In the genomic region with DNA sequence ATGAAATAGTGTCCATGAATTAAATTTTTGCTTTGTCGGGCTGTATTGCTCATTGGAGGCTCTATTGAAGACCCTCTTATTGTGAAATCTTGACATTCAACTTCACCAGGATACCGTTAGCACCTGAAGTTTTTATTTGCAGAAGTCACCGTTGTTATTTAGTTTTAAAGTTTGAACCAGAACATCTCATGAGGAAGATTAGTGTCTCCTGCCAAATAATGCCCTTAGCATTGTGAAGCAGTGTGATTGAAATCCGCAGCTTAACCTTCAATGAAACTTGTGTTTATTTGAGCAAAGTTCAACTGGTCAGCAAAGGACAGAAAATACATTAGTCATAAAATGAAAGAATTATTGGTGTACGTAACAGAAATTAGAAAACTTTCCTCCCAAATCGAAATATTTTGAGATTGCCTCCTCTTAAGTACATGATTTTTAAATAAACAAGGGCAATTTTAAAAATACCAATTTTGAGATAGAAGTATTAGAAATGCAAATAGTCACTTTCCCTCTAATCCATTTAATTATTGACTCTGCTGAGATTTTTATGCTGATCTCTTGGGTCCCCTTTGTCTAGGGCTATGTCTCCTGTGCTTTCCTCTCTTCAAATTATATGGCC, we compare ENCODE assay signal across 1 cellular context.
TF ChIP-seq lines count a peak whose summit lies in the region.

No MANE protein-coding gene starts in this region.

TF ChIP-seq in GM23338, 12 proteins besides CTCF, POLR2A, EP300 and RAD21 (continued from another document):
- TF ChIP-seq, protein P1, sequence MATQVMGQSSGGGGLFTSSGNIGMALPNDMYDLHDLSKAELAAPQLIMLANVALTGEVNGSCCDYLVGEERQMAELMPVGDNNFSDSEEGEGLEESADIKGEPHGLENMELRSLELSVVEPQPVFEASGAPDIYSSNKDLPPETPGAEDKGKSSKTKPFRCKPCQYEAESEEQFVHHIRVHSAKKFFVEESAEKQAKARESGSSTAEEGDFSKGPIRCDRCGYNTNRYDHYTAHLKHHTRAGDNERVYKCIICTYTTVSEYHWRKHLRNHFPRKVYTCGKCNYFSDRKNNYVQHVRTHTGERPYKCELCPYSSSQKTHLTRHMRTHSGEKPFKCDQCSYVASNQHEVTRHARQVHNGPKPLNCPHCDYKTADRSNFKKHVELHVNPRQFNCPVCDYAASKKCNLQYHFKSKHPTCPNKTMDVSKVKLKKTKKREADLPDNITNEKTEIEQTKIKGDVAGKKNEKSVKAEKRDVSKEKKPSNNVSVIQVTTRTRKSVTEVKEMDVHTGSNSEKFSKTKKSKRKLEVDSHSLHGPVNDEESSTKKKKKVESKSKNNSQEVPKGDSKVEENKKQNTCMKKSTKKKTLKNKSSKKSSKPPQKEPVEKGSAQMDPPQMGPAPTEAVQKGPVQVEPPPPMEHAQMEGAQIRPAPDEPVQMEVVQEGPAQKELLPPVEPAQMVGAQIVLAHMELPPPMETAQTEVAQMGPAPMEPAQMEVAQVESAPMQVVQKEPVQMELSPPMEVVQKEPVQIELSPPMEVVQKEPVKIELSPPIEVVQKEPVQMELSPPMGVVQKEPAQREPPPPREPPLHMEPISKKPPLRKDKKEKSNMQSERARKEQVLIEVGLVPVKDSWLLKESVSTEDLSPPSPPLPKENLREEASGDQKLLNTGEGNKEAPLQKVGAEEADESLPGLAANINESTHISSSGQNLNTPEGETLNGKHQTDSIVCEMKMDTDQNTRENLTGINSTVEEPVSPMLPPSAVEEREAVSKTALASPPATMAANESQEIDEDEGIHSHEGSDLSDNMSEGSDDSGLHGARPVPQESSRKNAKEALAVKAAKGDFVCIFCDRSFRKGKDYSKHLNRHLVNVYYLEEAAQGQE (IDR thresholded peaks at IDR 0.05; ENCODE audit: unreplicated experiment) = no peak
- TF ChIP-seq EZH2phosphoT487 (IDR thresholded peaks at IDR 0.05; ENCODE audit: unreplicated experiment) (no peak), CREB1 (CRISPR knock-in tag; IDR thresholded peaks at IDR 0.05; ENCODE audit: low read depth) (no peak), EZH2 (IDR thresholded peaks at IDR 0.05; ENCODE audit: low read depth, unreplicated experiment) (no peak)
- TF ChIP-seq, protein P2, sequence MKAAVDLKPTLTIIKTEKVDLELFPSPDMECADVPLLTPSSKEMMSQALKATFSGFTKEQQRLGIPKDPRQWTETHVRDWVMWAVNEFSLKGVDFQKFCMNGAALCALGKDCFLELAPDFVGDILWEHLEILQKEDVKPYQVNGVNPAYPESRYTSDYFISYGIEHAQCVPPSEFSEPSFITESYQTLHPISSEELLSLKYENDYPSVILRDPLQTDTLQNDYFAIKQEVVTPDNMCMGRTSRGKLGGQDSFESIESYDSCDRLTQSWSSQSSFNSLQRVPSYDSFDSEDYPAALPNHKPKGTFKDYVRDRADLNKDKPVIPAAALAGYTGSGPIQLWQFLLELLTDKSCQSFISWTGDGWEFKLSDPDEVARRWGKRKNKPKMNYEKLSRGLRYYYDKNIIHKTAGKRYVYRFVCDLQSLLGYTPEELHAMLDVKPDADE (IDR thresholded peaks at IDR 0.05) = no peak
